ENCODE assay signal across 12 cellular contexts in genomic region chr1:36279110-36279788, GRCh38. TPM values are rescaled to one million over a fixed set of nuclear protein-coding genes. Genes with fewer than 3 reads are reported as not detected.
DNase-seq lines count a peak whose midpoint lies in the region; ATAC-seq and TF ChIP-seq lines count a peak whose summit lies in the region.
"Had no signal": no experiment of that assay in that cellular context is flagged by ENCODE, and none has a peak within 500 bp of the region (broad histone marks: within the 10 kb centered on the region; RNA-seq: fewer than 3 reads in every experiment).

No MANE protein-coding gene starts in this region.

- H3K36me3 Mint-ChIP-seq in HFFc6 (ENCODE audit: low read depth), result peaks cover 11% of the 10 kb centered on the region
- peaks cover 25% of the 10 kb centered on the region for H3K36me3 Mint-ChIP-seq in brain
- peaks cover 11% of the 10 kb centered on the region for H3K36me3 Mint-ChIP-seq in mesothelial cell of epicardium

- H3K4me1 Mint-ChIP-seq in HFFc6 (ENCODE audit: low read depth) (peaks cover 33% of the 10 kb centered on the region), brain (peaks cover 18% of the 10 kb centered on the region), mesothelial cell of epicardium (peaks cover 4% of the 10 kb centered on the region)
- H3K4me1 Mint-ChIP-seq: endodermal cell had no signal

- ATAC-seq in GM18520 (IDR thresholded peaks at IDR 0.05; ENCODE audit: unreplicated experiment) (no peak), HG03460 (IDR thresholded peaks at IDR 0.05; ENCODE audit: unreplicated experiment) (no peak)

- no peaks in the 10 kb centered on the region for H3K9me3 Mint-ChIP-seq in HFFc6
- no peaks in the 10 kb centered on the region for H3K9me3 Mint-ChIP-seq in brain
- H3K9me3 Mint-ChIP-seq in mesothelial cell of epicardium, result no peaks in the 10 kb centered on the region
- H3K9me3 Mint-ChIP-seq: endodermal cell had no signal

- H3K4me3 Mint-ChIP-seq in HFFc6, result no peak overlapping the region
- H3K4me3 Mint-ChIP-seq in brain, result no peak overlapping the region
- no peak overlapping the region for H3K4me3 Mint-ChIP-seq in mesothelial cell of epicardium
- H3K4me3 Mint-ChIP-seq: endodermal cell had no signal

- H3K27ac ChIP-seq in 22Rv1, result peak overlapping the region; percentile 45
- H3K27ac ChIP-seq: parathyroid adenoma had no signal

- H3K27ac Mint-ChIP-seq in HFFc6, result peak overlapping the region; percentile 13; the same call in 1 of the 2 replicates
- peak overlapping the region in 3 of 5 experiments; percentile 69 to 87 (median 77) for H3K27ac Mint-ChIP-seq in brain
- peak overlapping the region; percentile 4 for H3K27ac Mint-ChIP-seq in mesothelial cell of epicardium

- DNase-seq in HFFc6 (no peak), mesothelial cell of epicardium (ENCODE audit: low spot score in 2 of 2, unreplicated experiment in 2 of 2) (no peak), AG08396 (ENCODE audit: low spot score) (no peak), AML-193 (lab: John Stamatoyannopoulos, UW) (no peak)
- DNase-seq: activated effector memory CD4-positive, alpha-beta T cell treated with anti-CD3 and anti-CD28 coated beads, Interleukin-2, amount 50 U/mL, for 16 hours; endodermal cell; NCI-H1694 had no signal

- H3K27me3 Mint-ChIP-seq in HFFc6 (ENCODE audit: insufficient read depth) (no peaks in the 10 kb centered on the region), brain (no peaks in the 10 kb centered on the region), mesothelial cell of epicardium (ENCODE audit: low read depth) (no peaks in the 10 kb centered on the region)

- TF ChIP-seq CTCF in 22Rv1 (IDR thresholded peaks at IDR 0.05), result no peak
- TF ChIP-seq CTCF in HFFc6 (IDR thresholded peaks at IDR 0.05), result no peak
- no peak for TF ChIP-seq CTCF in brain (conservative IDR thresholded peaks at IDR 0.05)
- no peak for TF ChIP-seq CTCF in mesothelial cell of epicardium (IDR thresholded peaks at IDR 0.05; ENCODE audit: unreplicated experiment)

RNA-seq across cellular contexts. Expression of gene SH3D21, which starts 26.9 kb away (rescaled TPM):
- 1 to 10 TPM; 2.7 to 5.3 (median 2.9) TPM for total RNA-seq in HFFc6 (2021; fragmentation: NEBNext Ultra II Directional; extraction: Animal tissue kit (Norgen Biotek cat#: 25700))
- 1.6 TPM for polyA plus RNA-seq in brain (ENCODE audit: insufficient read depth, low read depth, low replicate concordance)
- 44.3 to 47.1 TPM (median 47.0 TPM) in 3 replicates for total RNA-seq in mesothelial cell of epicardium

RNA-seq across cellular contexts. Expression of gene EVA1B, which starts 44.2 kb away (rescaled TPM):
- 100 to 1,000 TPM; 152 to 206 (median 155) TPM for total RNA-seq in HFFc6 (2021; fragmentation: NEBNext Ultra II Directional; extraction: Animal tissue kit (Norgen Biotek cat#: 25700))
- polyA plus RNA-seq in brain (ENCODE audit: insufficient read depth, low read depth, low replicate concordance), result 5.2 TPM
- 78.1 to 80.4 TPM (median 80.4 TPM) in 3 replicates for total RNA-seq in mesothelial cell of epicardium

RNA-seq across cellular contexts. Expression of gene THRAP3, which starts 55.0 kb away (rescaled TPM):
- 100 to 1,000 TPM; 116 to 126 (median 121) TPM for total RNA-seq in HFFc6 (2021; fragmentation: NEBNext Ultra II Directional; extraction: Animal tissue kit (Norgen Biotek cat#: 25700))
- polyA plus RNA-seq in brain (ENCODE audit: insufficient read depth, low read depth, low replicate concordance), result 59.5 TPM
- total RNA-seq in mesothelial cell of epicardium, result 117 to 121 TPM (median 119 TPM) in 3 replicates

Comparison
In these comparisons a context has a peak if more than half of its experiments do, and no peak if none do; other contexts are left out.
1. H3K27ac Mint-ChIP-seq: peak in every context shown above with its lines; median percentile 77 in brain; 13 in HFFc6; 4 in mesothelial cell of epicardium.